19 cellular contexts compared by ENCODE assay signal in genomic region chr12:20548592-20548991, GRCh38.
DNase-seq lines count a peak whose midpoint lies in the region; ATAC-seq, FAIRE-seq and TF ChIP-seq lines count a peak whose summit lies in the region.
"Had no signal": no experiment of that assay in that cellular context is flagged by ENCODE, and none has a peak within 500 bp of the region (broad histone marks: within the 10 kb centered on the region; RNA-seq: fewer than 3 reads in every experiment).

No MANE protein-coding gene starts in this region.

- H3K27me3 ChIP-seq in SK-N-SH (ENCODE audit: insufficient read depth) = no peaks in the 10 kb centered on the region
- H3K27me3 ChIP-seq in pancreas = no peaks in the 10 kb centered on the region
- no peaks in the 10 kb centered on the region for H3K27me3 ChIP-seq in dorsolateral prefrontal cortex

- POLR2A ChIA-PET in A549 (lab: Yijun Ruan, JAX) (no interaction called here), SK-N-SH (lab: Yijun Ruan, JAX) (interaction anchor here (1.3 kb wide), 1 partner anchor 40 kb away, joined by 3 read pairs; no protein-coding TSS in a partner anchor)

- peak; percentile 73 for FAIRE-seq in A549 (lab: Jason Lieb, UNC)
- peak; percentile 91 for FAIRE-seq in endometrium (lab: Jason Lieb, UNC)
- FAIRE-seq in pancreas (lab: Jason Lieb, UNC) = peak; percentile 39
- FAIRE-seq: H1, K562 had no signal

- TF ChIP-seq RAD21 in A549 (conservative IDR thresholded peaks at IDR 0.05 in 1 of 2, IDR thresholded peaks at IDR 0.05 in 1 of 2) (no peak), SK-N-SH (IDR thresholded peaks at IDR 0.05; ENCODE audit: low read length) (no peak)

- H3K27ac ChIP-seq in A549 (peak overlapping the region in 1 of 2 experiments; percentile 60; a peak in 4 of 6 replicates), SK-N-SH (ENCODE audit: low read depth in 2 of 2, low read length in 1 of 2) (peak overlapping the region; percentile 78 to 85), pancreas (no peak overlapping the region), dorsolateral prefrontal cortex (peak overlapping the region in 1 of 59 donors; percentile 0)

- DNase-seq in A549 (ENCODE audit: low read depth in 1 of 2, low spot score in 1 of 2) (no peak), SK-N-SH (no peak), pancreas (no peak), DMS153 (lab: John Stamatoyannopoulos, UW) (no peak), dorsolateral prefrontal cortex (no peak), NCI-H1048 (lab: John Stamatoyannopoulos, UW) (no peak), NCI-H748 (lab: John Stamatoyannopoulos, UW; ENCODE audit: unreplicated experiment) (no peak)
- DNase-seq: CD4-positive, CD25-positive, alpha-beta regulatory T cell; HFFc6; MV-4-11; NCI-H1417 treated with DMSO at 0.1 percent for 48 hours; NCI-H2029; NCI-H2171 treated with DMSO at 0.1 percent for 48 hours; NCI-H446 treated with DMSO at 0.1 percent for 48 hours; NCI-H748 treated with DMSO at 0.1 percent for 48 hours had no signal

- peaks cover 53% of the 10 kb centered on the region for H3K4me1 ChIP-seq in A549
- H3K4me1 ChIP-seq in SK-N-SH (ENCODE audit: control insufficient read depth in 1 of 2, insufficient read depth in 2 of 2, low read depth in 1 of 2, low read length in 1 of 2) = peaks cover 15 to 26% of the 10 kb centered on the region in 2 experiments; a peak in 3 of 4 replicates
- H3K4me1 ChIP-seq in pancreas = peaks cover 0 to 8% (median 0%) of the 10 kb centered on the region in 3 donors
- H3K4me1 ChIP-seq: Caco-2 had no signal

- peaks cover 12% of the 10 kb centered on the region for H3K79me2 ChIP-seq in SK-N-SH (ENCODE audit: insufficient read depth)

- H3K4me2 ChIP-seq in A549 (peak overlapping the region; percentile 41), SK-N-SH (peak overlapping the region; percentile 50)

- H3K9me2 ChIP-seq in SK-N-SH = no peaks in the 10 kb centered on the region

- no peak for TF ChIP-seq POLR2A in A549 (IDR thresholded peaks at IDR 0.05; ENCODE audit: low read length)

- intact Hi-C loops in pancreas (cut with DNase I) (no loop called here), dorsolateral prefrontal cortex (cut with DNase I) (loop anchor here in 1 of 2 donors (10.0 kb wide), 1 partner anchor 54 kb away; no protein-coding TSS in a partner anchor)

- no peak for ATAC-seq in A549
- no peak for ATAC-seq in pancreas
- ATAC-seq: K562 had no signal

- H3K9me3 ChIP-seq in A549 = no peaks in the 10 kb centered on the region
- H3K9me3 ChIP-seq in SK-N-SH = no peaks in the 10 kb centered on the region
- no peaks in the 10 kb centered on the region for H3K9me3 ChIP-seq in pancreas
- H3K9me3 ChIP-seq: Caco-2 had no signal

- H3K9ac ChIP-seq in SK-N-SH = peak overlapping the region; percentile 32; the same call in 1 of the 2 replicates

- 47% methylated on average over 1 of the region's 1 CpG for WGBS in A549 (ENCODE audit: missing lambda C conversion rate)
- 22% methylated on average over 1 of the region's 1 CpG for WGBS in SK-N-SH (ENCODE audit: low lambda C conversion rate)
- 8 to 10% methylated on average over 1 of the region's 1 CpG for WGBS in pancreas, 2 donors

- H2AFZ ChIP-seq in SK-N-SH (ENCODE audit: low read depth) = no peak overlapping the region

- TF ChIP-seq EP300 in A549 (IDR thresholded peaks at IDR 0.05) (no peak), SK-N-SH (IDR thresholded peaks at IDR 0.05; ENCODE audit: borderline replicate concordance in 1 of 2, low read depth in 1 of 2, low read length in 1 of 2) (peak in 1 of 2 experiments; percentile 65; a peak in 2 of 4 replicates)

- no peaks in the 10 kb centered on the region for H4K20me1 ChIP-seq in SK-N-SH (ENCODE audit: insufficient read depth)

- H3F3A ChIP-seq in SK-N-SH (replicated peaks; ENCODE audit: insufficient read depth) = peaks cover 12% of the 10 kb centered on the region

- CTCF ChIA-PET in A549 (lab: Yijun Ruan, JAX) (interaction anchor here (0.6 to 2.3 kb wide), 7 partner anchors 11 to 188 kb away, joined by 3 to 12 read pairs (median 3); no protein-coding TSS in a partner anchor), SK-N-SH (lab: Yijun Ruan, JAX) (interaction anchor here (0.8 to 3.1 kb wide), 22 partner anchors 8 to 808 kb away, joined by 3 to 16 read pairs (median 5); no protein-coding TSS in a partner anchor)

- TF ChIP-seq CTCF in A549 (IDR thresholded peaks at IDR 0.05) = no peak
- TF ChIP-seq CTCF in SK-N-SH (IDR thresholded peaks at IDR 0.05) = no peak
- TF ChIP-seq CTCF in pancreas (IDR thresholded peaks at IDR 0.05) = no peak
- TF ChIP-seq CTCF in dorsolateral prefrontal cortex (IDR thresholded peaks at IDR 0.05 in 54 of 56, conservative IDR thresholded peaks at IDR 0.05 in 2 of 56; ENCODE audit: low read depth in 1 of 56, partially characterized antibody in 56 of 56) = no peak

- H3K4me3 ChIP-seq in A549 (no peak overlapping the region), SK-N-SH (ENCODE audit: low read depth in 2 of 2, low read length in 1 of 2) (no peak overlapping the region), pancreas (no peak overlapping the region), dorsolateral prefrontal cortex (no peak overlapping the region)
- H3K4me3 ChIP-seq: K562 had no signal

- H3K36me3 ChIP-seq in SK-N-SH (replicated peaks in 1 of 2; ENCODE audit: control insufficient read depth in 1 of 2, insufficient read depth in 2 of 2, low read length in 1 of 2) (no peaks in the 10 kb centered on the region), pancreas (no peaks in the 10 kb centered on the region)

TF ChIP-seq in A549, 52 proteins besides CTCF, POLR2A, EP300 and RAD21 (continues in another document):
- TF ChIP-seq CHD4 (IDR thresholded peaks at IDR 0.05; ENCODE audit: borderline replicate concordance) = no peak
- TF ChIP-seq HOXB5 (CRISPR knock-in tag; IDR thresholded peaks at IDR 0.05) = no peak
- TF ChIP-seq RFX5 (IDR thresholded peaks at IDR 0.05) = no peak
- no peak for TF ChIP-seq KDM5A (IDR thresholded peaks at IDR 0.05)
- TF ChIP-seq REST (IDR thresholded peaks at IDR 0.05) = no peak
- TF ChIP-seq NFE2L2 (conservative IDR thresholded peaks at IDR 0.05; ENCODE audit: low read length) = no peak
- no peak for TF ChIP-seq TP53 (CRISPR knock-in tag; IDR thresholded peaks at IDR 0.05)
- no peak for TF ChIP-seq CHD2 (IDR thresholded peaks at IDR 0.05; ENCODE audit: low read length, partially characterized antibody)
- no peak for TF ChIP-seq FOXS1 (CRISPR knock-in tag; IDR thresholded peaks at IDR 0.05)

TF ChIP-seq in SK-N-SH, 30 proteins besides CTCF, POLR2A, EP300 and RAD21:
- TF ChIP-seq SMC3 (IDR thresholded peaks at IDR 0.05; ENCODE audit: low read depth, low read length) (no peak), JUND (IDR thresholded peaks at IDR 0.05) (no peak), ELF1 (IDR thresholded peaks at IDR 0.05) (no peak), GATA2 (CRISPR knock-in tag; IDR thresholded peaks at IDR 0.05) (peak; percentile 67), USF2 (IDR thresholded peaks at IDR 0.05; ENCODE audit: borderline replicate concordance, low read depth, low read length) (no peak), RCOR1 (IDR thresholded peaks at IDR 0.05; ENCODE audit: low read length) (peak; percentile 15; the same call in 1 of the 2 replicates), MAX (IDR thresholded peaks at IDR 0.05; ENCODE audit: low read depth) (no peak), IRF3 (IDR thresholded peaks at IDR 0.05; ENCODE audit: low read depth, low read length) (no peak), FOXJ3 (CRISPR knock-in tag; IDR thresholded peaks at IDR 0.05) (0 out of 2 replicates have a peak, but pooled peaks have one; percentile 28), RFX5 (IDR thresholded peaks at IDR 0.05; ENCODE audit: low read length) (no peak), YY1 (IDR thresholded peaks at IDR 0.05; ENCODE audit: low read depth) (no peak), EZH2phosphoT487 (IDR thresholded peaks at IDR 0.05; ENCODE audit: borderline replicate concordance, low read depth) (no peak), GABPA (IDR thresholded peaks at IDR 0.05; ENCODE audit: low read depth) (no peak), NFIC (IDR thresholded peaks at IDR 0.05; ENCODE audit: borderline replicate concordance) (no peak)

Comparison
In these comparisons a context has a peak if more than half of its experiments do, and no peak if none do; other contexts are left out.
1. H3K27ac ChIP-seq: peak in SK-N-SH (2 of 2); none in pancreas (0 of 4).
2. Of the 12 proteins assayed by ChIP-seq in both A549 and SK-N-SH: peak only in A549: none; only in SK-N-SH: RCOR1; in both: none; in neither: 10; mixed calls (peak in some experiments, not most) for 1.